In genomic region chr19:7098701-7099596, GRCh38 we compare ENCODE assay signal across 1 cellular context.
TF ChIP-seq lines count a peak whose summit lies in the region.

No MANE protein-coding gene starts in this region.

TF ChIP-seq in HepG2, 621 proteins besides CTCF, POLR2A, EP300 and RAD21 (continued from another document and continues in another):
- TF ChIP-seq ZBED4 (CRISPR knock-in tag; IDR thresholded peaks at IDR 0.05; ENCODE audit: borderline replicate concordance), result no peak
- 0 out of 2 replicates have a peak, but pooled peaks have one; percentile 17 for TF ChIP-seq SAFB2 (CRISPR knock-in tag; IDR thresholded peaks at IDR 0.05; ENCODE audit: borderline replicate concordance, low read depth)
- no peak for TF ChIP-seq ZNF329 (CRISPR knock-in tag; IDR thresholded peaks at IDR 0.05; ENCODE audit: low read depth)
- no peak; the same call in 1 of the 2 replicates for TF ChIP-seq ZNF441 (CRISPR knock-in tag; IDR thresholded peaks at IDR 0.05; ENCODE audit: borderline replicate concordance)
- no peak for TF ChIP-seq PREB (CRISPR knock-in tag; IDR thresholded peaks at IDR 0.05)
- no peak for TF ChIP-seq REST (IDR thresholded peaks at IDR 0.05; ENCODE audit: borderline replicate concordance in 1 of 2, low read depth in 1 of 2, low read length in 2 of 2)
- no peak; the same call in 1 of the 2 replicates for TF ChIP-seq CEBPG (CRISPR knock-in tag; IDR thresholded peaks at IDR 0.05)
- TF ChIP-seq ZBTB39 (CRISPR knock-in tag; IDR thresholded peaks at IDR 0.05), result no peak
- peak; percentile 35 for TF ChIP-seq TFDP1 (CRISPR knock-in tag; IDR thresholded peaks at IDR 0.05; ENCODE audit: borderline replicate concordance)
- TF ChIP-seq SKIL (CRISPR knock-in tag; IDR thresholded peaks at IDR 0.05; ENCODE audit: borderline replicate concordance), result no peak
- no peak for TF ChIP-seq NFIC (IDR thresholded peaks at IDR 0.05; ENCODE audit: low read length)
- peak; percentile 55; the same call in 1 of the 2 replicates for TF ChIP-seq ZNF501 (CRISPR knock-in tag; IDR thresholded peaks at IDR 0.05)
- TF ChIP-seq REL (CRISPR knock-in tag; conservative IDR thresholded peaks at IDR 0.05), result 0 out of 2 replicates have a peak, but pooled peaks have one; percentile 62
- no peak; the same call in 1 of the 2 replicates for TF ChIP-seq ZNF275 (CRISPR knock-in tag; IDR thresholded peaks at IDR 0.05; ENCODE audit: borderline replicate concordance)
- no peak for TF ChIP-seq DNMT3B (CRISPR knock-in tag; conservative IDR thresholded peaks at IDR 0.05)
- no peak for TF ChIP-seq RBAK (CRISPR knock-in tag; IDR thresholded peaks at IDR 0.05)
- peak; percentile 42; the same call in 1 of the 2 replicates for TF ChIP-seq ZNF598 (CRISPR knock-in tag; IDR thresholded peaks at IDR 0.05; ENCODE audit: borderline replicate concordance)
- TF ChIP-seq AHR (CRISPR knock-in tag; IDR thresholded peaks at IDR 0.05), result no peak
- TF ChIP-seq SIX4 (CRISPR knock-in tag; IDR thresholded peaks at IDR 0.05), result no peak
- 0 out of 2 replicates have a peak, but pooled peaks have one; percentile 65 for TF ChIP-seq ZNF589 (CRISPR knock-in tag; conservative IDR thresholded peaks at IDR 0.05)
- TF ChIP-seq PHF5A (CRISPR knock-in tag; IDR thresholded peaks at IDR 0.05; ENCODE audit: low read depth, unreplicated experiment), result no peak
- TF ChIP-seq PRMT3 (CRISPR knock-in tag; IDR thresholded peaks at IDR 0.05; ENCODE audit: borderline replicate concordance, low read depth), result no peak
- TF ChIP-seq NKX3-1 (CRISPR knock-in tag; IDR thresholded peaks at IDR 0.05), result no peak
- TF ChIP-seq CCAR2 (optimal IDR thresholded peaks at IDR 0.05; ENCODE audit: low read depth, low read length), result no peak
- no peak for TF ChIP-seq ZNF557 (CRISPR knock-in tag; IDR thresholded peaks at IDR 0.05)
- TF ChIP-seq GABPB1 (CRISPR knock-in tag; IDR thresholded peaks at IDR 0.05), result peak; percentile 78
- TF ChIP-seq PPARG (CRISPR knock-in tag; conservative IDR thresholded peaks at IDR 0.05), result no peak
- TF ChIP-seq ARNT (IDR thresholded peaks at IDR 0.05), result no peak
- TF ChIP-seq DR1 (CRISPR knock-in tag; IDR thresholded peaks at IDR 0.05), result peak; percentile 50; the same call in 1 of the 2 replicates
- no peak for TF ChIP-seq NFATC3 (CRISPR knock-in tag; IDR thresholded peaks at IDR 0.05)
- no peak for TF ChIP-seq CENPX (CRISPR knock-in tag; IDR thresholded peaks at IDR 0.05)
- TF ChIP-seq SALL2 (CRISPR knock-in tag; IDR thresholded peaks at IDR 0.05), result peak; percentile 58
- TF ChIP-seq HNF1A (IDR thresholded peaks at IDR 0.05; ENCODE audit: low read depth), result no peak
- 0 out of 2 replicates have a peak, but pooled peaks have one; percentile 18 for TF ChIP-seq HNF1A (CRISPR knock-in tag; IDR thresholded peaks at IDR 0.05; ENCODE audit: borderline replicate concordance)
- TF ChIP-seq MTA1 (CRISPR knock-in tag; IDR thresholded peaks at IDR 0.05; ENCODE audit: borderline replicate concordance), result no peak
- peak; percentile 82 for TF ChIP-seq HNF4G (IDR thresholded peaks at IDR 0.05; ENCODE audit: borderline replicate concordance, low read depth, low read length)
- TF ChIP-seq HNF4G (CRISPR knock-in tag; IDR thresholded peaks at IDR 0.05; ENCODE audit: borderline replicate concordance, low read depth), result no peak
- no peak for TF ChIP-seq ESRRA (CRISPR knock-in tag; IDR thresholded peaks at IDR 0.05; ENCODE audit: low read depth)
- no peak for TF ChIP-seq MED13 (CRISPR knock-in tag; IDR thresholded peaks at IDR 0.05)
- no peak for TF ChIP-seq SMARCE1 (IDR thresholded peaks at IDR 0.05; ENCODE audit: borderline replicate concordance)
- TF ChIP-seq ZNF660 (CRISPR knock-in tag; IDR thresholded peaks at IDR 0.05; ENCODE audit: borderline replicate concordance, low read depth), result no peak
- TF ChIP-seq ZNF879 (CRISPR knock-in tag; IDR thresholded peaks at IDR 0.05), result peak; percentile 70; the same call in 1 of the 2 replicates
- no peak for TF ChIP-seq ZNF256 (CRISPR knock-in tag; conservative IDR thresholded peaks at IDR 0.05)
